Comparison of ENCODE assay signal across 8 cellular contexts in the genomic region with DNA sequence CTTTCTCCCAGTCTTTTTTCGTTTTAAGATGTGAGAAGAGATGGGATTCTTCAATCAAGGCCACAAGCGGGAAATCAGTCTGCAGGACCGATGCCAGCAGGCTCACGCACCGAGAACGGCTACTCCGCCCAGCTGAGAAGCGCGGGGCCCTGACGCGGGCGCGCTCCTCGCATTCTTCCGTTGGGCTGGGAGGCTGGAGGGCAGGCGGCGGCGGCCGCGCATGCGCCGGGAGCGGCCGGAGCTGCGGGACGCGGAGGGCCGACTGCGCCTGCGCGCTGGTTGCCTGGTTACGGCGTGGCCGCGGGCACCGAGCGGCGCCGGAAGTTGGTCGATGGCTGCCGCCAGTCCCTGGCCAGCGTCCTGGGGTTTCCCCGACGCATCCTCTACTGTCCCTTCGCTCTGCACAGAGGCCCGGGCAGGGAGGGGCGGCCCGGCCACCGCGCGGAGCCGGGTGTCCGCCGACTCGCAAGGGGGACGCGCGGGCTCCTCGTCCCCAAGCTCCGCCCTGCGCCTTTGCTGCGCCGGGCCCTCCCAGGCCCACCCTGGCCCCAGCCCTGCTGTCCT. TPM values are rescaled to one million over a fixed set of nuclear protein-coding genes. Genes with fewer than 3 reads are reported as not detected.
DNase-seq lines count a peak whose midpoint lies in the region; ATAC-seq, FAIRE-seq and TF ChIP-seq lines count a peak whose summit lies in the region.

No MANE protein-coding gene starts in this region.

- H3K9ac ChIP-seq in GM23248 = peak overlapping the region; percentile 82

- no peaks in the 10 kb centered on the region for H3K27me3 ChIP-seq in GM23248 (replicated peaks; ENCODE audit: insufficient read depth)

- H3K27ac Mint-ChIP-seq in activated T-helper 17 cell treated with anti-CD3 and anti-CD28 coated beads, Interleukin-2, amount 50 U/mL, for 72 hours = peak overlapping the region; percentile 91
- H3K27ac Mint-ChIP-seq in natural killer cell = peak overlapping the region; percentile 95 to 100

- H3K4me3 ChIP-seq in GM23248 = peak overlapping the region; percentile 80

- H3K9me2 ChIP-seq in GM23248 (ENCODE audit: insufficient read depth) = no peaks in the 10 kb centered on the region

- WGBS in GM23248 (ENCODE audit: low coverage in 1 of 2, low lambda C conversion rate in 2 of 2, missing lambda C conversion rate in 2 of 2), 2 experiments = 1% methylated on average over 58 to 63 of the region's 63 CpGs

- H3K4me2 ChIP-seq in GM23248 (ENCODE audit: unreplicated experiment) = peak overlapping the region; percentile 87

- no peaks in the 10 kb centered on the region for H3K9me3 Mint-ChIP-seq in activated T-helper 17 cell treated with anti-CD3 and anti-CD28 coated beads, Interleukin-2, amount 50 U/mL, for 72 hours
- no peaks in the 10 kb centered on the region for H3K9me3 Mint-ChIP-seq in natural killer cell

- peak; percentile 66 for ATAC-seq in activated T-helper 17 cell treated with anti-CD3 and anti-CD28 coated beads, Interleukin-2, amount 50 U/mL, for 72 hours (replicated peaks)
- peak; percentile 53 to 71 (median 65) for ATAC-seq in natural killer cell

- peaks cover 26% of the 10 kb centered on the region for H3K36me3 Mint-ChIP-seq in activated T-helper 17 cell treated with anti-CD3 and anti-CD28 coated beads, Interleukin-2, amount 50 U/mL, for 72 hours (ENCODE audit: low read depth)
- H3K36me3 Mint-ChIP-seq in natural killer cell = no peaks in the 10 kb centered on the region

- DNase-seq in EH (ENCODE audit: low read depth) (peak; percentile 91), GM23248 (peak; percentile 96), RCC 7860 (ENCODE audit: low spot score) (peak; percentile 87), fibroblast of peridontal ligament (ENCODE audit: extremely low read depth) (peak; percentile 82), natural killer cell (peak; percentile 98)
- DNase-seq in stimulated activated naive CD4-positive, alpha-beta T cell (lab: John Stamatoyannopoulos, UW) = peak; percentile 91 to 99 (median 96)

- H2AFZ ChIP-seq in GM23248 = peak overlapping the region; percentile 80

- peaks cover 9% of the 10 kb centered on the region for H3K4me1 Mint-ChIP-seq in activated T-helper 17 cell treated with anti-CD3 and anti-CD28 coated beads, Interleukin-2, amount 50 U/mL, for 72 hours
- peaks cover 22 to 34% of the 10 kb centered on the region in 2 donors for H3K4me1 Mint-ChIP-seq in natural killer cell

- H3K9me3 ChIP-seq in GM23248 (ENCODE audit: low read depth) = no peaks in the 10 kb centered on the region
- H3K9me3 ChIP-seq in KOPT-K1 (ENCODE audit: insufficient read depth, low read length, poor library complexity, severe bottlenecking) = no peaks in the 10 kb centered on the region

- peak overlapping the region; percentile 94 for H3K27ac ChIP-seq in GM23248
- peak overlapping the region; percentile 93 for H3K27ac ChIP-seq in KOPT-K1 (ENCODE audit: low read depth, low read length, poor library complexity, severe bottlenecking)

- in situ Hi-C loops in GM23248 (cut with MboI) = no loop called here

- peaks cover 9% of the 10 kb centered on the region; the same call in 1 of the 2 replicates for H4K20me1 ChIP-seq in GM23248 (ENCODE audit: insufficient read depth)

- H3K4me1 ChIP-seq in GM23248 (ENCODE audit: insufficient read depth) = peaks cover 11% of the 10 kb centered on the region; the same call in 1 of the 2 replicates

- H3K36me3 ChIP-seq in GM23248 (ENCODE audit: low read depth) (no peaks in the 10 kb centered on the region), KOPT-K1 (ENCODE audit: insufficient read depth, low read length) (peaks cover 13% of the 10 kb centered on the region)

- H3K27me3 Mint-ChIP-seq in activated T-helper 17 cell treated with anti-CD3 and anti-CD28 coated beads, Interleukin-2, amount 50 U/mL, for 72 hours = no peaks in the 10 kb centered on the region
- peaks cover 0 to 2% of the 10 kb centered on the region in 2 donors for H3K27me3 Mint-ChIP-seq in natural killer cell (ENCODE audit: low read depth in 2 of 2)

- TF ChIP-seq CTCF in natural killer cell (IDR thresholded peaks at IDR 0.05) = no peak

- H3K79me2 ChIP-seq in GM23248 (ENCODE audit: insufficient read depth) = peaks cover 41% of the 10 kb centered on the region

- FAIRE-seq in RCC 7860 (lab: Jason Lieb, UNC) = no peak

- intact Hi-C loops in natural killer cell (cut with micrococcal nuclease) = loop anchor here (2.0 kb wide), 1 partner anchor 363 kb away; no protein-coding TSS in a partner anchor

- peaks cover 10% of the 10 kb centered on the region; the same call in 1 of the 2 replicates for H3F3A ChIP-seq in GM23248 (ENCODE audit: insufficient read depth)

- H3K4me3 Mint-ChIP-seq in activated T-helper 17 cell treated with anti-CD3 and anti-CD28 coated beads, Interleukin-2, amount 50 U/mL, for 72 hours = peak overlapping the region; percentile 91
- H3K4me3 Mint-ChIP-seq in natural killer cell = peak overlapping the region; percentile 98

RNA-seq across cellular contexts. Expression of gene SEC16A, which starts 0.8 kb away (rescaled TPM):
- total RNA-seq in GM23248 (2014; rRNA removed; shearing (Covaris generic)) = 32.0 and 34.5 TPM in 2 replicates
- 40.4 and 43.4 TPM in 2 replicates for polyA plus RNA-seq in GM23248 (2016; fragmentation: Nextera tagmentation; extraction: Ambion mirVana)
- total RNA-seq in activated T-helper 17 cell treated with anti-CD3 and anti-CD28 coated beads, Interleukin-2, amount 50 U/mL, for 72 hours = 10 to 100 TPM; 56.0 to 85.3 TPM
- 10 to 100 TPM; 84.3 to 89.0 (median 87.1) TPM for total RNA-seq in natural killer cell

RNA-seq across cellular contexts. Expression of gene INPP5E, which starts 44.0 kb away (rescaled TPM):
- 8.1 and 12.5 TPM in 2 replicates for total RNA-seq in GM23248 (2014; rRNA removed; shearing (Covaris generic))
- polyA plus RNA-seq in GM23248 (2016; fragmentation: Nextera tagmentation; extraction: Ambion mirVana) = 5.0 and 5.2 TPM in 2 replicates
- total RNA-seq in activated T-helper 17 cell treated with anti-CD3 and anti-CD28 coated beads, Interleukin-2, amount 50 U/mL, for 72 hours = 10 to 100 TPM; 14.2 to 18.2 TPM
- 10 to 100 TPM; 12.1 to 15.7 (median 14.4) TPM for total RNA-seq in natural killer cell

Comparison
In these comparisons a context has a peak if more than half of its experiments do, and no peak if none do; other contexts are left out.
1. Peak in every context shown above with its lines: DNase-seq, ATAC-seq, H3K4me3 ChIP-seq and H3K27ac ChIP-seq.